In the genomic region with DNA sequence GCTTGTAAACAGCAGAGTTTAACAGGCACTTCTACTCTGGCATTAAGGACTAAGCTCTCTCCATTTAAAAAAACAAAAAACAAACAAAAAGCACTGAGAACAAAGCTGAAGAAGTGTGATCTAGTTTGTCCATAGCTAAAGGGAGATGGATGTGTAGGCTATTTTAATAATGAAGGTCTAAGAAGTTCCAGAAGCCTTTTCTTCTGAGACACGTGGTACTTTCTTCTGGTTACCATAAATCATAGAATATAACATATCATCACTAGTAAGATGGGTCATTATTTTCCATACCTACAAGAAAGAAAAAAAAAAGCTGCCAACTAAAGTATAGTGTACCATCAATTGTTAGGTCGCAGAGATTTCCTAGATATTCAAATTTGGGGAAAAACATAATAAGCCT, we compare ENCODE assay signal across 8 cellular contexts. TPM values are rescaled to one million over a fixed set of nuclear protein-coding genes. Genes with fewer than 3 reads are reported as not detected.
DNase-seq lines count a peak whose midpoint lies in the region; ATAC-seq and TF ChIP-seq lines count a peak whose summit lies in the region.

No MANE protein-coding gene starts in this region.

- no peaks in the 10 kb centered on the region for H3K27me3 Mint-ChIP-seq in glutamatergic neuron (ENCODE audit: unreplicated experiment)

- DNase-seq in GM20000 (ENCODE audit: low spot score): peak; percentile 1
- DNase-seq in SK-N-SH: no peak
- DNase-seq in glutamatergic neuron: no peak
- DNase-seq in cerebellar nuclear complex (lab: John Stamatoyannopoulos, UW): no peak
- DNase-seq in SIG-M5 treated with dmso at 0.1 percent for 504 hours (lab: John Stamatoyannopoulos, UW; ENCODE audit: unreplicated experiment): no peak
- DNase-seq in sigmoid colon: no peak

- peak overlapping the region; percentile 63 for H3K4me3 Mint-ChIP-seq in glutamatergic neuron (ENCODE audit: unreplicated experiment)

- H4K20me1 ChIP-seq in SK-N-SH (ENCODE audit: insufficient read depth): peaks cover 17% of the 10 kb centered on the region; the same call in 1 of the 2 replicates

- no peaks in the 10 kb centered on the region for H3K36me3 Mint-ChIP-seq in glutamatergic neuron (ENCODE audit: unreplicated experiment)

- H3K36me3 ChIP-seq in ACC112 (ENCODE audit: insufficient read depth, low read length): no peaks in the 10 kb centered on the region
- peaks cover 0 to 2% of the 10 kb centered on the region in 2 experiments for H3K36me3 ChIP-seq in SK-N-SH (replicated peaks in 1 of 2; ENCODE audit: control insufficient read depth in 1 of 2, insufficient read depth in 2 of 2, low read length in 1 of 2)
- no peaks in the 10 kb centered on the region for H3K36me3 ChIP-seq in sigmoid colon

- H3F3A ChIP-seq in SK-N-SH (replicated peaks; ENCODE audit: insufficient read depth): peaks cover 3% of the 10 kb centered on the region

- peaks cover 2% of the 10 kb centered on the region for H3K9me3 Mint-ChIP-seq in glutamatergic neuron (ENCODE audit: unreplicated experiment)

- no peak overlapping the region for H3K27ac Mint-ChIP-seq in glutamatergic neuron (ENCODE audit: unreplicated experiment)

- H3K27ac ChIP-seq in ACC112 (ENCODE audit: low read depth, low read length): no peak overlapping the region
- H3K27ac ChIP-seq in SK-N-SH (ENCODE audit: low read depth in 2 of 2, low read length in 1 of 2): no peak overlapping the region
- peak overlapping the region in 1 of 4 donors; percentile 80 for H3K27ac ChIP-seq in sigmoid colon

- 3% methylated on average over 2 of the region's 2 CpGs for WGBS in SK-N-SH (ENCODE audit: low lambda C conversion rate)
- WGBS in sigmoid colon, 2 donors: 29 to 39% methylated on average over 2 of the region's 2 CpGs

- H3K79me2 ChIP-seq in ACC112 (ENCODE audit: control insufficient read depth, insufficient read depth, low read length, unreplicated experiment) (peaks cover 19% of the 10 kb centered on the region), SK-N-SH (ENCODE audit: insufficient read depth) (peaks cover 30% of the 10 kb centered on the region)

- no peaks in the 10 kb centered on the region for H3K4me1 ChIP-seq in ACC112 (ENCODE audit: control insufficient read depth, insufficient read depth, low read length, unreplicated experiment)
- no peaks in the 10 kb centered on the region; a peak in 1 of 4 replicates for H3K4me1 ChIP-seq in SK-N-SH (ENCODE audit: control insufficient read depth in 1 of 2, insufficient read depth in 2 of 2, low read depth in 1 of 2, low read length in 1 of 2)
- H3K4me1 ChIP-seq in sigmoid colon: peaks cover 0 to 9% (median 3%) of the 10 kb centered on the region in 4 donors

- H3K9me3 ChIP-seq in SK-N-SH (no peaks in the 10 kb centered on the region), sigmoid colon (no peaks in the 10 kb centered on the region)

- TF ChIP-seq POLR2A in sigmoid colon (IDR thresholded peaks at IDR 0.05): no peak

- peak overlapping the region; percentile 95 for H3K4me3 ChIP-seq in ACC112 (ENCODE audit: low read depth, low read length)
- peak overlapping the region; percentile 72 to 87 for H3K4me3 ChIP-seq in SK-N-SH (ENCODE audit: low read depth in 2 of 2, low read length in 1 of 2)
- H3K4me3 ChIP-seq in sigmoid colon: peak overlapping the region in 2 of 4 donors; percentile 57 to 58

- H3K4me2 ChIP-seq in SK-N-SH: peak overlapping the region; percentile 76

- no peaks in the 10 kb centered on the region for H3K27me3 ChIP-seq in ACC112 (ENCODE audit: insufficient read depth, low read length)
- peaks cover 11% of the 10 kb centered on the region for H3K27me3 ChIP-seq in SK-N-SH (ENCODE audit: insufficient read depth)
- no peaks in the 10 kb centered on the region for H3K27me3 ChIP-seq in sigmoid colon

- intact Hi-C loops in sigmoid colon (cut with DNase I): no loop called here

- ATAC-seq in HG03442 (IDR thresholded peaks at IDR 0.05; ENCODE audit: unreplicated experiment): no peak

- H3K9ac ChIP-seq in SK-N-SH: no peak overlapping the region

- no peaks in the 10 kb centered on the region for H3K9me2 ChIP-seq in SK-N-SH

- CTCF ChIA-PET in SK-N-SH (lab: Yijun Ruan, JAX): interaction anchor here (1.0 to 5.0 kb wide), 4 partner anchors 9 to 1594 kb away, joined by 3 to 48 read pairs (median 4); no protein-coding TSS in a partner anchor

- H3K4me1 Mint-ChIP-seq in glutamatergic neuron (ENCODE audit: low read depth, unreplicated experiment): no peaks in the 10 kb centered on the region

- H2AFZ ChIP-seq in ACC112 (ENCODE audit: low read length, unreplicated experiment): peak overlapping the region; percentile 83
- peak overlapping the region; percentile 92 for H2AFZ ChIP-seq in SK-N-SH (ENCODE audit: low read depth)

- TF ChIP-seq EP300 in SK-N-SH (IDR thresholded peaks at IDR 0.05; ENCODE audit: borderline replicate concordance in 1 of 2, low read depth in 1 of 2, low read length in 1 of 2): no peak
- TF ChIP-seq EP300 in sigmoid colon (IDR thresholded peaks at IDR 0.05): no peak

- TF ChIP-seq CTCF in GM20000 (IDR thresholded peaks at IDR 0.05; ENCODE audit: extremely low read depth, missing control alignments): no peak
- TF ChIP-seq CTCF in SK-N-SH (IDR thresholded peaks at IDR 0.05): no peak
- TF ChIP-seq CTCF in glutamatergic neuron (IDR thresholded peaks at IDR 0.05; ENCODE audit: partially characterized antibody, unreplicated experiment): no peak
- TF ChIP-seq CTCF in sigmoid colon (IDR thresholded peaks at IDR 0.05): no peak

- POLR2A ChIA-PET in SK-N-SH (lab: Yijun Ruan, JAX): no interaction called here

- TF ChIP-seq RAD21 in SK-N-SH (IDR thresholded peaks at IDR 0.05; ENCODE audit: low read length): no peak

TF ChIP-seq in SK-N-SH, 30 proteins besides CTCF, POLR2A, EP300 and RAD21:
- TF ChIP-seq TAF1 (IDR thresholded peaks at IDR 0.05; ENCODE audit: borderline replicate concordance, low read depth, low read length) (no peak), TCF12 (IDR thresholded peaks at IDR 0.05) (no peak), SIN3A (IDR thresholded peaks at IDR 0.05; ENCODE audit: borderline replicate concordance, low read depth, low read length) (no peak), NRF1 (IDR thresholded peaks at IDR 0.05; ENCODE audit: low read depth, low read length) (no peak)
- TF ChIP-seq, protein P1, sequence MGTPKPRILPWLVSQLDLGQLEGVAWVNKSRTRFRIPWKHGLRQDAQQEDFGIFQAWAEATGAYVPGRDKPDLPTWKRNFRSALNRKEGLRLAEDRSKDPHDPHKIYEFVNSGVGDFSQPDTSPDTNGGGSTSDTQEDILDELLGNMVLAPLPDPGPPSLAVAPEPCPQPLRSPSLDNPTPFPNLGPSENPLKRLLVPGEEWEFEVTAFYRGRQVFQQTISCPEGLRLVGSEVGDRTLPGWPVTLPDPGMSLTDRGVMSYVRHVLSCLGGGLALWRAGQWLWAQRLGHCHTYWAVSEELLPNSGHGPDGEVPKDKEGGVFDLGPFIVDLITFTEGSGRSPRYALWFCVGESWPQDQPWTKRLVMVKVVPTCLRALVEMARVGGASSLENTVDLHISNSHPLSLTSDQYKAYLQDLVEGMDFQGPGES (IDR thresholded peaks at IDR 0.05; ENCODE audit: low read depth, low read length): no peak
- TF ChIP-seq, protein P2, sequence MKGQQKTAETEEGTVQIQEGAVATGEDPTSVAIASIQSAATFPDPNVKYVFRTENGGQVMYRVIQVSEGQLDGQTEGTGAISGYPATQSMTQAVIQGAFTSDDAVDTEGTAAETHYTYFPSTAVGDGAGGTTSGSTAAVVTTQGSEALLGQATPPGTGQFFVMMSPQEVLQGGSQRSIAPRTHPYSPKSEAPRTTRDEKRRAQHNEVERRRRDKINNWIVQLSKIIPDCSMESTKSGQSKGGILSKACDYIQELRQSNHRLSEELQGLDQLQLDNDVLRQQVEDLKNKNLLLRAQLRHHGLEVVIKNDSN (IDR thresholded peaks at IDR 0.05; ENCODE audit: borderline replicate concordance, low read depth): peak; percentile 79; the same call in 1 of the 2 replicates

RNA-seq across cellular contexts. Expression of gene NBDY, which starts 0.7 kb away (rescaled TPM):
- polyA plus RNA-seq in SK-N-SH (2012; rRNA removed) (56.0 and 68.2 TPM in 2 replicates), sigmoid colon (10 to 100 TPM; 18.0 to 28.2 (median 23.6) TPM)
- polyA plus RNA-seq in SK-N-SH (2012; cell fraction: cytosol; rRNA removed): 58.8 and 73.1 TPM in 2 replicates
- 18.5 and 24.0 TPM in 2 replicates for polyA plus RNA-seq in SK-N-SH (2012; cell fraction: nucleus; rRNA removed)
- total RNA-seq in glutamatergic neuron (ENCODE audit: unreplicated experiment) (53.6 TPM), sigmoid colon (10 to 100 TPM in 2 of 4 donors, 1 to 10 TPM in 2; 7.2 to 16.5 (median 10.5) TPM)
